In the genomic region with DNA sequence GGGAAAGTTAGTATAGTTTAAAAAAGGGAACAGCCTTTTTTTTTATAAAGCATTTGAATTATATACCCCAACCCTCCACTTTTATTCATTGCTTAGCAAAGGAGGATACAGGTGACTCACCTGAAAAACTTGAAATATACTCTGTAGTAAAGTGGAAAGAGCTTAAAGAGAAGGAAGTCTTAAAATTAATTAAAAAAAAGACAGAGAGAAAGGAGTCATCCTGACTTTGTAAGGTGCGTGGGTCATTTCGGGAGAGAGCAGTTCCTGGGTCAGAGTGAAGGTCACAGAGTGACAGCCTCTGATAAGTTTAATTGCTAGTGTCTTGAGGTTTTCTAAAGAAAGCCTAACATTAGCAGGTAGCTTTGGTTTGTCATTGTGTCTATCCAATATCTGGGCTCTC, we compare ENCODE assay signal across 19 cellular contexts.
"Had no signal": no experiment of that assay in that cellular context is flagged by ENCODE, and none has a peak within 500 bp of the region (broad histone marks: within the 10 kb centered on the region; RNA-seq: fewer than 3 reads in every experiment).

No MANE protein-coding gene starts in this region.

- H3K9me3 Mint-ChIP-seq: activated B cell treated with CpG ODN at 0.5 μM for 24 hours; activated CD4-positive, alpha-beta memory T cell treated with anti-CD3 and anti-CD28 coated beads, Interleukin-2, amount 10 ng/mL, durations not matched to agents 7 days and 5 days; effector memory CD8-positive, alpha-beta T cell; naive thymus-derived CD8-positive, alpha-beta T cell; T-cell had no signal

- H3K36me3 ChIP-seq: cardiac muscle cell, gastrocnemius medialis, ovary, tibial nerve, vagina had no signal

- H3K36me3 Mint-ChIP-seq: activated CD8-positive, alpha-beta memory T cell treated with anti-CD3 and anti-CD28 coated beads, Interleukin-2, amount 10 ng/mL, durations not matched to agents 7 days and 5 days; activated naive CD8-positive, alpha-beta T cell; T-cell had no signal

- H3K27ac Mint-ChIP-seq: activated B cell treated with CpG ODN at 0.5 μM for 24 hours; activated CD4-positive, alpha-beta memory T cell treated with anti-CD3 and anti-CD28 coated beads, Interleukin-2, amount 10 ng/mL, durations not matched to agents 7 days and 5 days; activated CD8-positive, alpha-beta memory T cell treated with anti-CD3 and anti-CD28 coated beads, Interleukin-2, amount 10 ng/mL, durations not matched to agents 7 days and 5 days; activated naive CD8-positive, alpha-beta T cell; effector memory CD8-positive, alpha-beta T cell; naive thymus-derived CD8-positive, alpha-beta T cell; T-cell had no signal

- DNase-seq: activated B cell treated with CpG ODN at 0.5 μM for 24 hours; activated CD4-positive, alpha-beta memory T cell treated with anti-CD3 and anti-CD28 coated beads, Interleukin-2, amount 10 ng/mL, durations not matched to agents 7 days and 5 days; activated CD4-positive, alpha-beta T cell treated with anti-CD3 and anti-CD28 coated beads for 4 hours; activated CD8-positive, alpha-beta memory T cell treated with anti-CD3 and anti-CD28 coated beads, Interleukin-2, amount 10 ng/mL, durations not matched to agents 7 days and 5 days; amniotic stem cell; effector memory CD8-positive, alpha-beta T cell; gastrocnemius medialis; kidney glomerular epithelial cell; mesenchymal stem cell; naive thymus-derived CD8-positive, alpha-beta T cell; ovary; stimulated activated CD4-positive, alpha-beta T cell treated with anti-CD3 and anti-CD28 coated beads, Interleukin-2, amount 100 ng/mL, for 24 hours; stimulated activated naive CD8-positive, alpha-beta T cell treated with anti-CD3 and anti-CD28 coated beads, Interleukin-15, Interleukin-2, amounts not matched to agents 100 U/mL and 50 U/mL, for 24 hours; substantia nigra; T-cell had no signal

- H3K27me3 Mint-ChIP-seq: activated B cell treated with CpG ODN at 0.5 μM for 24 hours had no signal

- H3K4me3 Mint-ChIP-seq: activated B cell treated with CpG ODN at 0.5 μM for 24 hours; activated CD4-positive, alpha-beta memory T cell treated with anti-CD3 and anti-CD28 coated beads, Interleukin-2, amount 10 ng/mL, durations not matched to agents 7 days and 5 days; activated CD8-positive, alpha-beta memory T cell treated with anti-CD3 and anti-CD28 coated beads, Interleukin-2, amount 10 ng/mL, durations not matched to agents 7 days and 5 days; activated naive CD8-positive, alpha-beta T cell; effector memory CD8-positive, alpha-beta T cell; naive thymus-derived CD8-positive, alpha-beta T cell; T-cell had no signal

- H3K9me3 ChIP-seq: gastrocnemius medialis, ovary, tibial nerve, vagina had no signal

- H3K27ac ChIP-seq: cardiac muscle cell, gastrocnemius medialis, ovary, vagina had no signal

- H3K27me3 ChIP-seq: cardiac muscle cell, gastrocnemius medialis, ovary, tibial nerve, vagina had no signal

- H3K4me1 ChIP-seq: tibial nerve had no signal

- ATAC-seq: activated CD8-positive, alpha-beta memory T cell treated with anti-CD3 and anti-CD28 coated beads, Interleukin-2, amount 10 ng/mL, durations not matched to agents 7 days and 5 days; effector memory CD8-positive, alpha-beta T cell; gastrocnemius medialis; naive thymus-derived CD8-positive, alpha-beta T cell; stimulated activated naive CD8-positive, alpha-beta T cell treated with anti-CD3 and anti-CD28 coated beads, Interleukin-15, Interleukin-2, amounts not matched to agents 100 U/mL and 50 U/mL, for 24 hours; T-cell had no signal

- H3K4me3 ChIP-seq: cardiac muscle cell, gastrocnemius medialis, ovary, tibial nerve, vagina had no signal

- H3K4me1 Mint-ChIP-seq: activated B cell treated with CpG ODN at 0.5 μM for 24 hours; activated CD4-positive, alpha-beta memory T cell treated with anti-CD3 and anti-CD28 coated beads, Interleukin-2, amount 10 ng/mL, durations not matched to agents 7 days and 5 days; activated CD8-positive, alpha-beta memory T cell treated with anti-CD3 and anti-CD28 coated beads, Interleukin-2, amount 10 ng/mL, durations not matched to agents 7 days and 5 days; naive thymus-derived CD8-positive, alpha-beta T cell; T-cell had no signal
